ENCODE assay signal across 21 cellular contexts in genomic region chr2:202005272-202005887, GRCh38. TPM values are rescaled to one million over a fixed set of nuclear protein-coding genes. Genes with fewer than 3 reads are reported as not detected.
DNase-seq lines count a peak whose midpoint lies in the region; ATAC-seq and TF ChIP-seq lines count a peak whose summit lies in the region.
"Had no signal": no experiment of that assay in that cellular context is flagged by ENCODE, and none has a peak within 500 bp of the region (broad histone marks: within the 10 kb centered on the region; RNA-seq: fewer than 3 reads in every experiment).

No MANE protein-coding gene starts in this region.

- H3K18ac ChIP-seq in mesendoderm (ENCODE audit: low read length), result no peak overlapping the region

- H3K4ac ChIP-seq in mesendoderm (ENCODE audit: low read depth, low read length), result peak overlapping the region; percentile 48

- ATAC-seq in GM18511 (IDR thresholded peaks at IDR 0.05; ENCODE audit: unreplicated experiment) (peak; percentile 67), GM21447 (IDR thresholded peaks at IDR 0.05; ENCODE audit: unreplicated experiment) (peak; percentile 47), HG03354 (IDR thresholded peaks at IDR 0.05; ENCODE audit: poor library complexity, severe bottlenecking, unreplicated experiment) (peak; percentile 76), GM18519 (IDR thresholded peaks at IDR 0.05; ENCODE audit: low FRiP score, unreplicated experiment) (no peak), GM19452 (IDR thresholded peaks at IDR 0.05; ENCODE audit: unreplicated experiment) (no peak)
- ATAC-seq: gastroesophageal sphincter, SK-N-SH treated with all-trans-retinoic acid at 6 μM for 48 hours had no signal

- H3K36me3 Mint-ChIP-seq in HFFc6 (ENCODE audit: low read depth), result no peaks in the 10 kb centered on the region

- H3K4me1 ChIP-seq in mesendoderm (ENCODE audit: control insufficient read depth, low read depth, low read length), result no peaks in the 10 kb centered on the region
- H3K4me1 ChIP-seq: prostate gland, transverse colon had no signal

- no peak overlapping the region for H3K27ac Mint-ChIP-seq in HFFc6
- H3K27ac Mint-ChIP-seq: activated naive CD4-positive, alpha-beta T cell treated with anti-CD3 and anti-CD28 coated beads for 36 hours; dendritic cell treated with granulocyte-macrophage colony-stimulating factor and Interleukin-4, amounts not matched to agents 40 ng/mL and 50 ng/mL, for 4 days had no signal

- no peaks in the 10 kb centered on the region for H3K79me1 ChIP-seq in mesendoderm (ENCODE audit: low read length)

- H3K79me2 ChIP-seq in mesendoderm (ENCODE audit: control insufficient read depth, insufficient read depth, low read length), result no peaks in the 10 kb centered on the region

- H2BK120ac ChIP-seq in mesendoderm (ENCODE audit: low read depth, low read length), result no peak overlapping the region

- no peak overlapping the region for H3K4me3 Mint-ChIP-seq in HFFc6
- H3K4me3 Mint-ChIP-seq: activated naive CD4-positive, alpha-beta T cell treated with anti-CD3 and anti-CD28 coated beads for 36 hours; dendritic cell treated with granulocyte-macrophage colony-stimulating factor and Interleukin-4, amounts not matched to agents 40 ng/mL and 50 ng/mL, for 4 days had no signal

- peaks cover 8% of the 10 kb centered on the region for H3K4me1 Mint-ChIP-seq in HFFc6 (ENCODE audit: low read depth)

- no peak overlapping the region for H2BK15ac ChIP-seq in mesendoderm (replicated peaks; ENCODE audit: low read depth)

- WGBS in mesendoderm (ENCODE audit: extremely low coverage, insufficient coverage, low lambda C conversion rate), result no CpG with 5 or more reads among the region's 3 CpGs

- H3K4me2 ChIP-seq in mesendoderm (ENCODE audit: low read length), result no peak overlapping the region

- H3K9ac ChIP-seq in mesendoderm (ENCODE audit: low read length), result no peak overlapping the region

- no peak overlapping the region for H2BK5ac ChIP-seq in mesendoderm (ENCODE audit: low read length)

- no peak overlapping the region for H3K4me3 ChIP-seq in mesendoderm (ENCODE audit: low read length)
- H3K4me3 ChIP-seq: gastroesophageal sphincter, left ventricle myocardium inferior, MG63, prostate gland, transverse colon had no signal

- H3K27ac ChIP-seq in mesendoderm (ENCODE audit: low read depth, low read length), result no peak overlapping the region
- H3K27ac ChIP-seq: gastroesophageal sphincter, left ventricle myocardium inferior, prostate gland, transverse colon had no signal

- H4K5ac ChIP-seq in mesendoderm (ENCODE audit: low read length), result no peak overlapping the region

- H2AK5ac ChIP-seq in mesendoderm (ENCODE audit: low read length), result no peak overlapping the region

- no peak for TF ChIP-seq CTCF in HFFc6 (IDR thresholded peaks at IDR 0.05)

- H3K56ac ChIP-seq in mesendoderm (ENCODE audit: low read length), result no peak overlapping the region

- H3K23ac ChIP-seq in mesendoderm (ENCODE audit: low read length), result no peak overlapping the region

- H3K27me3 Mint-ChIP-seq in HFFc6 (ENCODE audit: insufficient read depth), result no peaks in the 10 kb centered on the region; the same call in 1 of the 2 replicates
- H3K27me3 Mint-ChIP-seq: dendritic cell treated with granulocyte-macrophage colony-stimulating factor and Interleukin-4, amounts not matched to agents 40 ng/mL and 50 ng/mL, for 4 days had no signal

- H3K36me3 ChIP-seq in mesendoderm (ENCODE audit: control insufficient read depth, insufficient read depth, low read length), result no peaks in the 10 kb centered on the region
- H3K36me3 ChIP-seq: gastroesophageal sphincter, left ventricle myocardium inferior, MG63, prostate gland, transverse colon had no signal

- DNase-seq in mesendoderm (no peak), HFFc6 (no peak), NCI-H748 treated with DMSO at 0.1 percent for 48 hours (lab: John Stamatoyannopoulos, UW) (no peak)
- DNase-seq: activated CD4-positive, alpha-beta T cell treated with anti-CD3 and anti-CD28 coated beads, Interleukin-2, amount 50 U/mL, for 1 hour; activated naive CD4-positive, alpha-beta T cell treated with anti-CD3 and anti-CD28 coated beads for 36 hours; activated T-cell treated with anti-CD3 and anti-CD28 coated beads for 4 hours; GF-D8; left ventricle myocardium inferior; MG63; NCI-H187 treated with DMSO at 0.1 percent for 48 hours; NCI-H510A treated with DMSO at 0.1 percent for 48 hours; transverse colon had no signal

- H3K27me3 ChIP-seq in mesendoderm (ENCODE audit: insufficient read depth, low read length, poor library complexity), result no peaks in the 10 kb centered on the region
- H3K27me3 ChIP-seq: gastroesophageal sphincter, MG63, transverse colon had no signal

- no peaks in the 10 kb centered on the region for H3K9me3 Mint-ChIP-seq in HFFc6
- H3K9me3 Mint-ChIP-seq: activated naive CD4-positive, alpha-beta T cell treated with anti-CD3 and anti-CD28 coated beads for 36 hours; dendritic cell treated with granulocyte-macrophage colony-stimulating factor and Interleukin-4, amounts not matched to agents 40 ng/mL and 50 ng/mL, for 4 days had no signal

- no peak overlapping the region for H4K8ac ChIP-seq in mesendoderm (ENCODE audit: low read depth, low read length)

RNA-seq across cellular contexts. Expression of gene FZD7, which starts 28.3 kb away (rescaled TPM):
- polyA plus RNA-seq in mesendoderm (2013, experiment 1 of 2), result 61.4 TPM
- polyA plus RNA-seq in mesendoderm (2013, experiment 2 of 2), result 60.0 TPM
- 100 to 1,000 TPM; 111 to 147 (median 117) TPM for total RNA-seq in HFFc6 (2021; fragmentation: NEBNext Ultra II Directional; extraction: Animal tissue kit (Norgen Biotek cat#: 25700))

Comparison
In these comparisons a context has a peak if more than half of its experiments do, and no peak if none do; other contexts are left out.
1. ATAC-seq: peak in GM18511 (single experiment), GM21447 (single experiment) and HG03354 (single experiment); none in GM18519 (single experiment) and GM19452 (single experiment).